ENCODE assay signal across 17 cellular contexts in genomic region chrX:9431281-9431680, GRCh38. TPM values are rescaled to one million over a fixed set of nuclear protein-coding genes. Genes with fewer than 3 reads are reported as not detected.
DNase-seq lines count a peak whose midpoint lies in the region; ATAC-seq and TF ChIP-seq lines count a peak whose summit lies in the region.
"Had no signal": no experiment of that assay in that cellular context is flagged by ENCODE, and none has a peak within 500 bp of the region (broad histone marks: within the 10 kb centered on the region; RNA-seq: fewer than 3 reads in every experiment).

No MANE protein-coding gene starts in this region.

- H3K27ac ChIP-seq in foreskin keratinocyte: no peak overlapping the region
- H3K27ac ChIP-seq: BLaER1, C4-2B had no signal

- DNase-seq in epithelial cell of esophagus (ENCODE audit: low read depth): peak; percentile 77
- DNase-seq in foreskin keratinocyte: peak in 1 of 2 donors; percentile 51
- DNase-seq in type B pancreatic cell (ENCODE audit: extremely low spot score, unreplicated experiment): no peak
- DNase-seq in immature natural killer cell: no peak
- no peak for DNase-seq in NCI-H226
- DNase-seq: Caco-2; CD4-positive, CD25-positive, alpha-beta regulatory T cell; CD8-positive, alpha-beta T cell; DMS153; DND-41; HFFc6 had no signal

- H3K27me3 Mint-ChIP-seq in type B pancreatic cell: no peaks in the 10 kb centered on the region
- peaks cover 0 to 5% (median 3%) of the 10 kb centered on the region in 3 donors for H3K27me3 Mint-ChIP-seq in immature natural killer cell (ENCODE audit: low read depth in 3 of 3)
- H3K27me3 Mint-ChIP-seq: B cell; CD4-positive, CD25-positive, alpha-beta regulatory T cell had no signal

- TF ChIP-seq CTCF in epithelial cell of esophagus (IDR thresholded peaks at IDR 0.05; ENCODE audit: insufficient read depth, low read depth, low read length, missing control alignments) (no peak), foreskin keratinocyte (conservative IDR thresholded peaks at IDR 0.05) (no peak), type B pancreatic cell (conservative IDR thresholded peaks at IDR 0.05) (no peak)

- H3K4me1 ChIP-seq in foreskin keratinocyte: no peaks in the 10 kb centered on the region
- H3K4me1 ChIP-seq: Caco-2, HAP-1 had no signal

- H3K27me3 ChIP-seq in foreskin keratinocyte: no peaks in the 10 kb centered on the region
- H3K27me3 ChIP-seq: BLaER1 had no signal

- H3K4me3 Mint-ChIP-seq in type B pancreatic cell (peak overlapping the region; percentile 34), immature natural killer cell (no peak overlapping the region)
- H3K4me3 Mint-ChIP-seq: B cell; CD4-positive, CD25-positive, alpha-beta regulatory T cell; CD8-positive, alpha-beta T cell; GM23338; HFFc6 had no signal

- H3K9me3 Mint-ChIP-seq in type B pancreatic cell (peaks cover 6% of the 10 kb centered on the region), immature natural killer cell (no peaks in the 10 kb centered on the region)
- H3K9me3 Mint-ChIP-seq: CD4-positive, CD25-positive, alpha-beta regulatory T cell; CD8-positive, alpha-beta T cell; GM23338; HFFc6 had no signal

- ATAC-seq in foreskin keratinocyte (peak; percentile 10), GM19351 (IDR thresholded peaks at IDR 0.05; ENCODE audit: unreplicated experiment) (no peak)
- ATAC-seq: CD8-positive, alpha-beta T cell; GM23338 had no signal

- no peak overlapping the region for H3K4me3 ChIP-seq in epithelial cell of esophagus (ENCODE audit: low read length)
- H3K4me3 ChIP-seq: BLaER1, GM23338, HAP-1 had no signal

- no peaks in the 10 kb centered on the region for H3K36me3 Mint-ChIP-seq in type B pancreatic cell
- no peaks in the 10 kb centered on the region for H3K36me3 Mint-ChIP-seq in immature natural killer cell
- H3K36me3 Mint-ChIP-seq: CD4-positive, CD25-positive, alpha-beta regulatory T cell; CD8-positive, alpha-beta T cell had no signal

- H3K4me1 Mint-ChIP-seq in type B pancreatic cell (ENCODE audit: unreplicated experiment): peaks cover 8% of the 10 kb centered on the region
- peaks cover 11 to 14% of the 10 kb centered on the region in 2 donors for H3K4me1 Mint-ChIP-seq in immature natural killer cell
- H3K4me1 Mint-ChIP-seq: B cell; CD4-positive, CD25-positive, alpha-beta regulatory T cell had no signal

- H3K27ac Mint-ChIP-seq in type B pancreatic cell: no peak overlapping the region
- H3K27ac Mint-ChIP-seq in immature natural killer cell: no peak overlapping the region
- H3K27ac Mint-ChIP-seq: B cell; CD4-positive, CD25-positive, alpha-beta regulatory T cell; CD8-positive, alpha-beta T cell; GM23338; HFFc6 had no signal

RNA-seq across cellular contexts. Expression of gene TBL1X, which starts 33.6 kb away (rescaled TPM):
- total RNA-seq in foreskin keratinocyte (7.2 and 10.0 TPM in 2 replicates), type B pancreatic cell (ENCODE audit: low replicate concordance) (41.3 and 91.6 TPM in 2 replicates)
- polyA plus RNA-seq in foreskin keratinocyte (2.8 and 2.9 TPM in 2 replicates), immature natural killer cell (10 to 100 TPM in 1 of 3 donors, 1 to 10 TPM in 2; 6.4 to 12.6 (median 9.9) TPM)
